Comparison of ENCODE assay signal across 37 cellular contexts in the genomic region with DNA sequence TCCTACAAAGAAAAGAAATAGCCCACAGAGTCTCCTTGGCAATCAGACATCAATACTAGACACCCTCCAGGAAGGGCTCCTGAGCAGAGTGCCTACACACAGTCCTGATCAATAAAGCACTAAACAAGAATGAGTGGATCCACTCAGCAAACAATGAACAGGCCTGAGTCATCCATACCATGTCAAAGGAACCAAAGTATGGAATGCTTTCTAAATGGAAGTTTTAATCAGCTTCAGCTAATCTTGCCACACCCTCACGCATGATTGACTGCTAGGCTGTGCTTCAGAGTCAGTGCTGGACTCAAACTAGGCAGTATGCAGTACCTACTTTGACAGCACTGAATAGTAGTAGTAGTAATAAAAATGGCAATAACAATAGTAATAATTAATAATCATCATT.
DNase-seq lines count a peak whose midpoint lies in the region; ATAC-seq, FAIRE-seq and TF ChIP-seq lines count a peak whose summit lies in the region.
"Had no signal": no experiment of that assay in that cellular context is flagged by ENCODE, and none has a peak within 500 bp of the region (broad histone marks: within the 10 kb centered on the region; RNA-seq: fewer than 3 reads in every experiment).

No MANE protein-coding gene starts in this region.

- H3K79me2 ChIP-seq in HepG2 (ENCODE audit: insufficient read depth, low read length) (no peaks in the 10 kb centered on the region), astrocyte (ENCODE audit: insufficient read depth, low read length) (no peaks in the 10 kb centered on the region)

- no peaks in the 10 kb centered on the region for H3K27me3 Mint-ChIP-seq in astrocyte (ENCODE audit: low read depth, unreplicated experiment)
- H3K27me3 Mint-ChIP-seq: activated CD4-positive, alpha-beta T cell treated with anti-CD3 and anti-CD28 coated beads, Interleukin-2, amount 10 ng/mL, durations not matched to agents 7 days and 5 days; activated naive CD8-positive, alpha-beta T cell treated with anti-CD3 and anti-CD28 coated beads, Interleukin-2, amount 10 ng/mL, durations not matched to agents 7 days and 5 days had no signal

- H3K4me3 ChIP-seq in HepG2 (replicated peaks in 1 of 3; ENCODE audit: insufficient read depth in 1 of 3, low read depth in 2 of 3, low read length in 3 of 3): no peak overlapping the region
- no peak overlapping the region for H3K4me3 ChIP-seq in right lobe of liver
- H3K4me3 ChIP-seq in astrocyte (ENCODE audit: insufficient read depth, low read depth, low read length): no peak overlapping the region
- H3K4me3 ChIP-seq in effector memory CD4-positive, alpha-beta T cell (ENCODE audit: insufficient read depth, low read depth, low read length, poor library complexity, severe bottlenecking): no peak overlapping the region
- H3K4me3 ChIP-seq: colonic mucosa, SJSA1, testis had no signal

- intact Hi-C loops in HepG2 (cut with micrococcal nuclease; ENCODE audit: unreplicated experiment) (no loop called here), right lobe of liver (cut with DNase I) (no loop called here)

- peaks cover 41% of the 10 kb centered on the region for H3K4me1 Mint-ChIP-seq in astrocyte (ENCODE audit: low read depth, unreplicated experiment)
- H3K4me1 Mint-ChIP-seq: activated B cell treated with CpG ODN at 0.5 μM for 24 hours; activated CD4-positive, alpha-beta T cell treated with anti-CD3 and anti-CD28 coated beads, Interleukin-2, amount 10 ng/mL, durations not matched to agents 7 days and 5 days; activated naive CD8-positive, alpha-beta T cell treated with anti-CD3 and anti-CD28 coated beads, Interleukin-2, amount 10 ng/mL, durations not matched to agents 7 days and 5 days had no signal

- peak overlapping the region; percentile 87 for H3K27ac Mint-ChIP-seq in astrocyte (ENCODE audit: unreplicated experiment)
- H3K27ac Mint-ChIP-seq: activated B cell treated with CpG ODN at 0.5 μM for 24 hours; activated CD4-positive, alpha-beta T cell treated with anti-CD3 and anti-CD28 coated beads, Interleukin-2, amount 10 ng/mL, durations not matched to agents 7 days and 5 days; activated naive CD8-positive, alpha-beta T cell treated with anti-CD3 and anti-CD28 coated beads, Interleukin-2, amount 10 ng/mL, durations not matched to agents 7 days and 5 days; naive thymus-derived CD4-positive, alpha-beta T cell had no signal

- H3K27ac ChIP-seq in HepG2 (ENCODE audit: extremely low read length, insufficient read depth, low read length): no peak overlapping the region
- H3K27ac ChIP-seq in right lobe of liver: no peak overlapping the region
- H3K27ac ChIP-seq in astrocyte (ENCODE audit: low read depth, low read length): no peak overlapping the region
- no peak overlapping the region for H3K27ac ChIP-seq in effector memory CD4-positive, alpha-beta T cell (ENCODE audit: insufficient read depth, low read length, poor library complexity, severe bottlenecking)
- H3K27ac ChIP-seq: C4-2B, colonic mucosa, epithelial cell of prostate, HL-60, SJSA1, testis had no signal

- H4K20me1 ChIP-seq in HepG2 (ENCODE audit: insufficient read depth, low read length) (no peaks in the 10 kb centered on the region), astrocyte (ENCODE audit: insufficient read depth, low read length) (no peaks in the 10 kb centered on the region)

- no peak for TF ChIP-seq POLR2A in HepG2 (IDR thresholded peaks at IDR 0.05; ENCODE audit: insufficient read depth in 1 of 2, low read depth in 2 of 2, low read length in 2 of 2)
- no peak for TF ChIP-seq POLR2A in right lobe of liver (IDR thresholded peaks at IDR 0.05)

- H2AFZ ChIP-seq in HepG2 (ENCODE audit: low read length) (no peak overlapping the region), astrocyte (ENCODE audit: low read depth, low read length) (no peak overlapping the region)

- POLR2A ChIA-PET in HepG2 (lab: Yijun Ruan, JAX): no interaction called here

- H3K9me3 ChIP-seq in HepG2 (ENCODE audit: low read length) (no peaks in the 10 kb centered on the region), right lobe of liver (no peaks in the 10 kb centered on the region), astrocyte (ENCODE audit: insufficient read depth, low read depth, low read length) (no peaks in the 10 kb centered on the region)
- no peaks in the 10 kb centered on the region for H3K9me3 ChIP-seq in effector memory CD4-positive, alpha-beta T cell (ENCODE audit: control insufficient read depth, low read length)
- H3K9me3 ChIP-seq: colonic mucosa, SJSA1, testis had no signal

- H3K27me3 ChIP-seq in HepG2 (ENCODE audit: control insufficient read depth in 1 of 2, insufficient read depth in 2 of 2, low read length in 2 of 2) (no peaks in the 10 kb centered on the region), right lobe of liver (no peaks in the 10 kb centered on the region), astrocyte (ENCODE audit: insufficient read depth, low read length) (no peaks in the 10 kb centered on the region)
- H3K27me3 ChIP-seq in effector memory CD4-positive, alpha-beta T cell (replicated peaks; ENCODE audit: control insufficient read depth, insufficient read depth, low read length, poor library complexity, severe bottlenecking): no peaks in the 10 kb centered on the region
- H3K27me3 ChIP-seq: colonic mucosa, SJSA1, testis had no signal

- 0% methylated on average over 1 of the region's 1 CpG for WGBS in HepG2 (ENCODE audit: low lambda C conversion rate)
- 67% methylated on average over 1 of the region's 1 CpG for WGBS in right lobe of liver (ENCODE audit: insufficient coverage, low coverage, low lambda C conversion rate, missing lambda C conversion rate)

- no peaks in the 10 kb centered on the region for H3K36me3 Mint-ChIP-seq in astrocyte (ENCODE audit: low read depth, unreplicated experiment)
- H3K36me3 Mint-ChIP-seq: activated naive CD8-positive, alpha-beta T cell treated with anti-CD3 and anti-CD28 coated beads, Interleukin-2, amount 10 ng/mL, durations not matched to agents 7 days and 5 days; naive thymus-derived CD4-positive, alpha-beta T cell had no signal

- BruUV-seq in HepG2 (replicated peaks; lab: Mats Ljungman, UMichigan): no TSS peak

- DNase-seq in HepG2 (ENCODE audit: low spot score) (peak; percentile 4), right lobe of liver (no peak), astrocyte (ENCODE audit: low read depth) (no peak), islet precursor cell (peak; percentile 80), UCSD-AML1 (lab: John Stamatoyannopoulos, UW; ENCODE audit: unreplicated experiment) (no peak), NOMO-1 treated with dmso at 0.1 percent for 144 hours (lab: John Stamatoyannopoulos, UW; ENCODE audit: unreplicated experiment) (no peak)
- DNase-seq in effector memory CD4-positive, alpha-beta T cell: no peak
- DNase-seq: 8988T; activated B cell treated with CpG ODN at 0.5 μM for 24 hours; activated CD4-positive, alpha-beta T cell treated with anti-CD3 and anti-CD28 coated beads, Interleukin-2, amount 10 ng/mL, durations not matched to agents 7 days and 5 days; activated gamma-delta T cell treated with Interleukin-2 at 50 U/mL for 16 hours; activated naive CD8-positive, alpha-beta T cell treated with anti-CD3 and anti-CD28 coated beads, Interleukin-2, amount 10 ng/mL, durations not matched to agents 7 days and 5 days; activated T-cell treated with anti-CD3 and anti-CD28 coated beads, Interleukin-2, amount 50 U/mL, for 1 hour; aorta; colonic mucosa; effector CD4-positive, alpha-beta T cell; head of caudate nucleus; midbrain; naive thymus-derived CD4-positive, alpha-beta T cell; NCI-H1436; NCI-H2081 treated with DMSO at 0.1 percent for 48 hours; NCI-H345; NCI-H69; nucleus accumbens; small intestine; stimulated activated naive CD8-positive, alpha-beta T cell treated with anti-CD3 and anti-CD28 coated beads, Interleukin-15, Interleukin-2, amounts not matched to agents 100 U/mL and 50 U/mL, for 24 hours; T-helper 1 cell; testis had no signal

- CTCF ChIA-PET in HepG2 (lab: Yijun Ruan, JAX; ENCODE audit: low intra/inter-chr PET ratio, low total read pairs): no interaction called here

- no peaks in the 10 kb centered on the region for H3K4me1 ChIP-seq in HepG2 (ENCODE audit: insufficient read depth, low read length)
- no peaks in the 10 kb centered on the region for H3K4me1 ChIP-seq in right lobe of liver
- peaks cover 15% of the 10 kb centered on the region for H3K4me1 ChIP-seq in astrocyte (ENCODE audit: insufficient read depth, low read length)
- H3K4me1 ChIP-seq in effector memory CD4-positive, alpha-beta T cell (ENCODE audit: control insufficient read depth, insufficient read depth, low read length, poor library complexity, severe bottlenecking): no peaks in the 10 kb centered on the region
- H3K4me1 ChIP-seq: colonic mucosa, SJSA1, testis had no signal

- no peaks in the 10 kb centered on the region for H3K9me3 Mint-ChIP-seq in astrocyte (ENCODE audit: unreplicated experiment)
- H3K9me3 Mint-ChIP-seq: activated B cell treated with CpG ODN at 0.5 μM for 24 hours; activated CD4-positive, alpha-beta T cell treated with anti-CD3 and anti-CD28 coated beads, Interleukin-2, amount 10 ng/mL, durations not matched to agents 7 days and 5 days; activated naive CD8-positive, alpha-beta T cell treated with anti-CD3 and anti-CD28 coated beads, Interleukin-2, amount 10 ng/mL, durations not matched to agents 7 days and 5 days had no signal

- TF ChIP-seq EP300 in HepG2 (IDR thresholded peaks at IDR 0.05; ENCODE audit: low read depth in 2 of 2, low read length in 2 of 2) (no peak), HepG2 (CRISPR knock-in tag; IDR thresholded peaks at IDR 0.05; ENCODE audit: borderline replicate concordance) (no peak)

- ATAC-seq in HepG2 (peak; percentile 64), right lobe of liver (no peak), GM21390 (IDR thresholded peaks at IDR 0.05; ENCODE audit: unreplicated experiment) (no peak)
- ATAC-seq: naive thymus-derived CD4-positive, alpha-beta T cell; stimulated activated naive CD8-positive, alpha-beta T cell treated with anti-CD3 and anti-CD28 coated beads, Interleukin-15, Interleukin-2, amounts not matched to agents 100 U/mL and 50 U/mL, for 24 hours had no signal

- H3K4me2 ChIP-seq in HepG2 (ENCODE audit: low read depth, low read length): no peak overlapping the region
- no peak overlapping the region for H3K4me2 ChIP-seq in astrocyte (ENCODE audit: low read length)

- FAIRE-seq in HepG2 (lab: Jason Lieb, UNC) (no peak), astrocyte (lab: Jason Lieb, UNC) (no peak)
- FAIRE-seq: D721Med, GM12891, H54, RCC 7860, small intestine had no signal

- no peak for TF ChIP-seq RAD21 in HepG2 (CRISPR knock-in tag; IDR thresholded peaks at IDR 0.05)

- in situ Hi-C loops in HepG2 (cut with HindIII; ENCODE audit: extremely low pct_ligation_motif_present, low pct_unique_long_range_greater_than_20kb): no loop called here

- H3K4me3 Mint-ChIP-seq in astrocyte (ENCODE audit: unreplicated experiment): no peak overlapping the region
- H3K4me3 Mint-ChIP-seq: activated B cell treated with CpG ODN at 0.5 μM for 24 hours; activated CD4-positive, alpha-beta T cell treated with anti-CD3 and anti-CD28 coated beads, Interleukin-2, amount 10 ng/mL, durations not matched to agents 7 days and 5 days; activated naive CD8-positive, alpha-beta T cell treated with anti-CD3 and anti-CD28 coated beads, Interleukin-2, amount 10 ng/mL, durations not matched to agents 7 days and 5 days; naive thymus-derived CD4-positive, alpha-beta T cell had no signal

- no peak for TF ChIP-seq CTCF in HepG2 (CRISPR knock-in tag; IDR thresholded peaks at IDR 0.05)
- no peak for TF ChIP-seq CTCF in right lobe of liver (IDR thresholded peaks at IDR 0.05)
- TF ChIP-seq CTCF in astrocyte (IDR thresholded peaks at IDR 0.05; ENCODE audit: insufficient read depth, low read depth, low read length): no peak

- H3K9ac ChIP-seq in HepG2 (ENCODE audit: insufficient read depth, low read depth, low read length) (no peak overlapping the region), astrocyte (ENCODE audit: low read length) (no peak overlapping the region)

- no peaks in the 10 kb centered on the region for H3K36me3 ChIP-seq in HepG2 (replicated peaks in 1 of 2; ENCODE audit: control insufficient read depth in 1 of 2, insufficient read depth in 2 of 2, low read length in 2 of 2)
- no peaks in the 10 kb centered on the region for H3K36me3 ChIP-seq in right lobe of liver
- H3K36me3 ChIP-seq in astrocyte (ENCODE audit: insufficient read depth, low read length): no peaks in the 10 kb centered on the region
- no peaks in the 10 kb centered on the region for H3K36me3 ChIP-seq in effector memory CD4-positive, alpha-beta T cell (ENCODE audit: control insufficient read depth, insufficient read depth, low read length)
- H3K36me3 ChIP-seq: colonic mucosa, SJSA1 had no signal

Comparison
In these comparisons a context has a peak if more than half of its experiments do, and no peak if none do; other contexts are left out.
1. DNase-seq: peak in HepG2 (single experiment) and islet precursor cell (single experiment); none in right lobe of liver (0 of 3), astrocyte (single experiment), UCSD-AML1 (single experiment), effector memory CD4-positive, alpha-beta T cell (0 of 3) and NOMO-1 treated with dmso at 0.1 percent for 144 hours (single experiment).